ENCODE assay signal across 1 cellular context in the genomic region with DNA sequence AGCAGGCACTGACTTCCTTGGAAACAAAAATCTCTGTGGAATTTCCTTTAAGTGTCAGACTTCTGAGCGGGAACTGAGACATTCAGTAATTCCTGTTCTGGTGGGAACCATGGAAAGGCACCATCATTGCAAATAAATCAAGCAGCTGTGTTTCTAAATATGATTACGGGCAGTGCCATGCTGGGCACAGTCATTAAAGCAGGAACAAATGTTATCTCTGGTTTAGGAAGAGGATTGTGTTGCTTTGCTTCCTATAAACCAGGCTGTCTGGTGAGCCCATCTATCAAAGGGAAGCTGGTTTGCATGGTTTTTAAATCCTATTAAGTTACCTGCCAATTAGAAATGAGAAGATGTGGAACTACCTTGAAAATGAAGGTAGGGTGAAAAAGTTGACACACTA.
TF ChIP-seq lines count a peak whose summit lies in the region.

No MANE protein-coding gene starts in this region.

TF ChIP-seq in HepG2, 621 proteins besides CTCF, POLR2A, EP300 and RAD21 (continued from another document):
- TF ChIP-seq ZNF639 (CRISPR knock-in tag; conservative IDR thresholded peaks at IDR 0.05) (no peak), FOXA1 (IDR thresholded peaks at IDR 0.05) (no peak), FOXA1 (CRISPR knock-in tag; IDR thresholded peaks at IDR 0.05) (no peak), DDIT3 (CRISPR knock-in tag; IDR thresholded peaks at IDR 0.05) (no peak), NPAS2 (CRISPR knock-in tag; IDR thresholded peaks at IDR 0.05; ENCODE audit: borderline replicate concordance) (no peak), THYN1 (CRISPR knock-in tag; IDR thresholded peaks at IDR 0.05; ENCODE audit: borderline replicate concordance, low read depth) (no peak), IKZF4 (CRISPR knock-in tag; IDR thresholded peaks at IDR 0.05; ENCODE audit: borderline replicate concordance, low read depth, not compliant biosample characterization) (no peak), ZNF652 (CRISPR knock-in tag; IDR thresholded peaks at IDR 0.05; ENCODE audit: borderline replicate concordance, low read depth) (no peak), ZFAT (CRISPR knock-in tag; conservative IDR thresholded peaks at IDR 0.05) (no peak), NFKBIZ (CRISPR knock-in tag; IDR thresholded peaks at IDR 0.05) (no peak), BRCA1 (CRISPR knock-in tag; IDR thresholded peaks at IDR 0.05) (no peak), PRDM15 (CRISPR knock-in tag; IDR thresholded peaks at IDR 0.05) (no peak)
- TF ChIP-seq, protein P1, sequence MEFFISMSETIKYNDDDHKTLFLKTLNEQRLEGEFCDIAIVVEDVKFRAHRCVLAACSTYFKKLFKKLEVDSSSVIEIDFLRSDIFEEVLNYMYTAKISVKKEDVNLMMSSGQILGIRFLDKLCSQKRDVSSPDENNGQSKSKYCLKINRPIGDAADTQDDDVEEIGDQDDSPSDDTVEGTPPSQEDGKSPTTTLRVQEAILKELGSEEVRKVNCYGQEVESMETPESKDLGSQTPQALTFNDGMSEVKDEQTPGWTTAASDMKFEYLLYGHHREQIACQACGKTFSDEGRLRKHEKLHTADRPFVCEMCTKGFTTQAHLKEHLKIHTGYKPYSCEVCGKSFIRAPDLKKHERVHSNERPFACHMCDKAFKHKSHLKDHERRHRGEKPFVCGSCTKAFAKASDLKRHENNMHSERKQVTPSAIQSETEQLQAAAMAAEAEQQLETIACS (CRISPR knock-in tag; IDR thresholded peaks at IDR 0.05) = no peak
- TF ChIP-seq, protein P2, sequence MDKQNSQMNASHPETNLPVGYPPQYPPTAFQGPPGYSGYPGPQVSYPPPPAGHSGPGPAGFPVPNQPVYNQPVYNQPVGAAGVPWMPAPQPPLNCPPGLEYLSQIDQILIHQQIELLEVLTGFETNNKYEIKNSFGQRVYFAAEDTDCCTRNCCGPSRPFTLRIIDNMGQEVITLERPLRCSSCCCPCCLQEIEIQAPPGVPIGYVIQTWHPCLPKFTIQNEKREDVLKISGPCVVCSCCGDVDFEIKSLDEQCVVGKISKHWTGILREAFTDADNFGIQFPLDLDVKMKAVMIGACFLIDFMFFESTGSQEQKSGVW (CRISPR knock-in tag; IDR thresholded peaks at IDR 0.05; ENCODE audit: borderline replicate concordance) = no peak
